In the genomic region with DNA sequence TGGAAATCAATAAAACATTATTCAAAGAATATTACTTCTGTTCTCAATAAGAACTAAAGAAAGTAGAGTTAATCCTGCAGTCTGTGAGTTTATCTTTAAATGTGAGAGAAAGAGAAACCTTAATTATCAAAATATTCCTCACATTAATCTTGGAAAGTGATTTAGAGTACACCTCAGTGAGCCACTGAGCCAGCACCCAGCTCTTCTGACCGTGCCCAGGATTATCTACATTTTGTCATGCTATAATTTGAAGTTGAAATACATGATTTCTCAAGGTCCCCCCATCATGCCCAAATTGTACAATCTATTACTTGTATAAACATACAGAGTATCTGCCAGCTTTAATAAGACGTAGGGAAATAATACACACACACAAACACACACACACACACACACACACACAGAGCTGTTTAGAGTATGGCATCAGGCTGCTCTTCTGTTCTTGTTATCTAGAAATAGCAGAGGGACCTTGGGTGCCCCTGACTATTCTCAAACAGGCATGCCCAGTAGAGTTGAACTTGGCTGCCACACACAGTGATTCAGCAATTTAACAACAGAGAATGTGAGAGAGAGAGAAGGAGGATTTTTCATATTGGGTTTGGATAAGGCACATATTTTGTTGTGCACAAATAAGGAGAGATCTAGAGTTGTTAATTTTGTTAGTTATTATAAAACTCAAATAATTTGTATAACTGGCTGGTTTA, we compare ENCODE assay signal across 12 cellular contexts.
DNase-seq lines count a peak whose midpoint lies in the region; ATAC-seq and TF ChIP-seq lines count a peak whose summit lies in the region.
"Had no signal": no experiment of that assay in that cellular context is flagged by ENCODE, and none has a peak within 500 bp of the region (broad histone marks: within the 10 kb centered on the region; RNA-seq: fewer than 3 reads in every experiment).

No MANE protein-coding gene starts in this region.

- H3K9me2 ChIP-seq in PC-3 (replicated peaks; ENCODE audit: low read length): no peaks in the 10 kb centered on the region

- H3K9me3 Mint-ChIP-seq in nephron progenitor cell (peaks cover 9% of the 10 kb centered on the region), osteocyte (ENCODE audit: unreplicated experiment) (no peaks in the 10 kb centered on the region)
- H3K9me3 Mint-ChIP-seq in stimulated activated naive B cell treated with anti-CD40 and anti-IgM and Interleukin-4, amounts not matched to agents 10 μg/mL and 1 μg/mL and 100 μg/mL, for 72 hours: peaks cover 0 to 2% of the 10 kb centered on the region in 2 donors

- H3K9me3 ChIP-seq in PC-3 (ENCODE audit: low read length) (no peaks in the 10 kb centered on the region), esophagus (ENCODE audit: control insufficient read depth in 2 of 2, insufficient read depth in 1 of 2, low read depth in 1 of 2, low read length in 1 of 2) (no peaks in the 10 kb centered on the region)

- H3K27ac Mint-ChIP-seq in nephron progenitor cell (peak overlapping the region; percentile 33), osteocyte (ENCODE audit: unreplicated experiment) (no peak overlapping the region)
- no peak overlapping the region for H3K27ac Mint-ChIP-seq in stimulated activated naive B cell treated with anti-CD40 and anti-IgM and Interleukin-4, amounts not matched to agents 10 μg/mL and 1 μg/mL and 100 μg/mL, for 72 hours
- H3K27ac Mint-ChIP-seq: activated naive CD4-positive, alpha-beta T cell treated with anti-CD3 and anti-CD28 coated beads, Interleukin-2, amount 50 U/mL, for 24 hours; CD4-positive, alpha-beta memory T cell had no signal

- no peaks in the 10 kb centered on the region for H4K20me1 ChIP-seq in PC-3 (ENCODE audit: low read length)

- POLR2A ChIA-PET in PC-3 (lab: Charles Lee; ENCODE audit: unreplicated experiment): no interaction called here

- intact Hi-C loops in PC-3 (cut with micrococcal nuclease): no loop called here

- no peak overlapping the region for H3K4me3 ChIP-seq in PC-3 (ENCODE audit: low read length)
- H3K4me3 ChIP-seq in esophagus (ENCODE audit: low read depth in 1 of 2, low read length in 2 of 2): no peak overlapping the region

- H3K4me3 Mint-ChIP-seq in nephron progenitor cell: no peak overlapping the region
- H3K4me3 Mint-ChIP-seq in stimulated activated naive B cell treated with anti-CD40 and anti-IgM and Interleukin-4, amounts not matched to agents 10 μg/mL and 1 μg/mL and 100 μg/mL, for 72 hours: no peak overlapping the region
- H3K4me3 Mint-ChIP-seq in osteocyte (ENCODE audit: unreplicated experiment): no peak overlapping the region
- H3K4me3 Mint-ChIP-seq: activated naive CD4-positive, alpha-beta T cell treated with anti-CD3 and anti-CD28 coated beads, Interleukin-2, amount 50 U/mL, for 24 hours; CD4-positive, alpha-beta memory T cell had no signal

- 37 to 40% methylated on average over 2 of the region's 2 CpGs for WGBS in esophagus, 2 donors

- no peak overlapping the region for H3K9ac ChIP-seq in PC-3 (ENCODE audit: low read length)
- H3K9ac ChIP-seq: parathyroid adenoma had no signal

- H3K27me3 ChIP-seq in PC-3 (ENCODE audit: low read length): no peaks in the 10 kb centered on the region
- no peaks in the 10 kb centered on the region for H3K27me3 ChIP-seq in esophagus (ENCODE audit: control insufficient read depth in 1 of 2, insufficient read depth in 2 of 2, low read length in 2 of 2)

- H3K36me3 ChIP-seq in PC-3 (ENCODE audit: low read depth, low read length) (no peaks in the 10 kb centered on the region), esophagus (ENCODE audit: control insufficient read depth in 2 of 2, insufficient read depth in 2 of 2, low read length in 1 of 2) (no peaks in the 10 kb centered on the region)

- H3K4me1 ChIP-seq in PC-3 (ENCODE audit: insufficient read depth, low read length): 0 out of 2 replicates have a peak, but pooled peaks cover 6% of the 10 kb centered on the region
- H3K4me1 ChIP-seq in esophagus (ENCODE audit: control insufficient read depth in 2 of 2, insufficient read depth in 2 of 2, low read length in 1 of 2): no peaks in the 10 kb centered on the region
- H3K4me1 ChIP-seq: parathyroid adenoma had no signal

- CTCF ChIA-PET in PC-3 (lab: Charles Lee): no interaction called here

- in situ Hi-C loops in Caki2 (cut with HindIII; ENCODE audit: low pct_unique_long_range_greater_than_20kb, low sequenced_read_pairs): no loop called here

- H3K36me3 Mint-ChIP-seq in nephron progenitor cell (ENCODE audit: low read depth) (no peaks in the 10 kb centered on the region), osteocyte (ENCODE audit: unreplicated experiment) (no peaks in the 10 kb centered on the region)
- no peaks in the 10 kb centered on the region for H3K36me3 Mint-ChIP-seq in stimulated activated naive B cell treated with anti-CD40 and anti-IgM and Interleukin-4, amounts not matched to agents 10 μg/mL and 1 μg/mL and 100 μg/mL, for 72 hours
- H3K36me3 Mint-ChIP-seq: activated naive CD4-positive, alpha-beta T cell treated with anti-CD3 and anti-CD28 coated beads, Interleukin-2, amount 50 U/mL, for 24 hours; CD4-positive, alpha-beta memory T cell had no signal

- DNase-seq in Caki2 (ENCODE audit: low read depth) (peak; percentile 16), PC-3 (peak; percentile 9), nephron progenitor cell (no peak), osteocyte (ENCODE audit: extremely low spot score, unreplicated experiment) (no peak), NCI-H748 treated with DMSO at 0.1 percent for 48 hours (lab: John Stamatoyannopoulos, UW) (no peak)
- no peak for DNase-seq in stimulated activated naive B cell treated with anti-CD40 and anti-IgM and Interleukin-4, amounts not matched to agents 10 μg/mL and 1 μg/mL and 100 μg/mL, for 72 hours
- DNase-seq: activated CD4-positive, alpha-beta T cell treated with anti-CD3 and anti-CD28 coated beads for 48 hours; CD4-positive, alpha-beta memory T cell had no signal

- H2AFZ ChIP-seq in PC-3 (ENCODE audit: low read length): peak overlapping the region; percentile 14; the same call in 1 of the 2 replicates
- H2AFZ ChIP-seq: parathyroid adenoma had no signal

- TF ChIP-seq CTCF in PC-3 (conservative IDR thresholded peaks at IDR 0.05; ENCODE audit: low read depth, low read length): no peak
- TF ChIP-seq CTCF in nephron progenitor cell (IDR thresholded peaks at IDR 0.05): no peak
- no peak for TF ChIP-seq CTCF in osteocyte (IDR thresholded peaks at IDR 0.05)

- H3K4me1 Mint-ChIP-seq in nephron progenitor cell (no peaks in the 10 kb centered on the region), osteocyte (ENCODE audit: unreplicated experiment) (no peaks in the 10 kb centered on the region)
- no peaks in the 10 kb centered on the region for H3K4me1 Mint-ChIP-seq in stimulated activated naive B cell treated with anti-CD40 and anti-IgM and Interleukin-4, amounts not matched to agents 10 μg/mL and 1 μg/mL and 100 μg/mL, for 72 hours
- H3K4me1 Mint-ChIP-seq: activated naive CD4-positive, alpha-beta T cell treated with anti-CD3 and anti-CD28 coated beads, Interleukin-2, amount 50 U/mL, for 24 hours; CD4-positive, alpha-beta memory T cell had no signal

- no TSS peak for BruUV-seq in PC-3 (replicated peaks; lab: Mats Ljungman, UMichigan)

- no peaks in the 10 kb centered on the region for H3F3A ChIP-seq in PC-3 (ENCODE audit: low read length, unreplicated experiment)

- H3K27me3 Mint-ChIP-seq in nephron progenitor cell (ENCODE audit: low read depth, poor library complexity) (no peaks in the 10 kb centered on the region), osteocyte (ENCODE audit: unreplicated experiment) (no peaks in the 10 kb centered on the region)
- H3K27me3 Mint-ChIP-seq in stimulated activated naive B cell treated with anti-CD40 and anti-IgM and Interleukin-4, amounts not matched to agents 10 μg/mL and 1 μg/mL and 100 μg/mL, for 72 hours: no peaks in the 10 kb centered on the region

- H3K4me2 ChIP-seq in PC-3 (ENCODE audit: low read length): no peak overlapping the region

- H3K27ac ChIP-seq in PC-3 (ENCODE audit: low read length) (no peak overlapping the region), esophagus (ENCODE audit: low read depth in 2 of 2, low read length in 1 of 2) (peak overlapping the region; percentile 50 to 67)
- H3K27ac ChIP-seq: parathyroid adenoma had no signal

- H3K79me2 ChIP-seq in PC-3 (ENCODE audit: low read length): no peaks in the 10 kb centered on the region
- H3K79me2 ChIP-seq: parathyroid adenoma had no signal

- no peak; the same call in 1 of the 2 replicates for ATAC-seq in PC-3
- ATAC-seq in GM19455 (IDR thresholded peaks at IDR 0.05; ENCODE audit: unreplicated experiment): no peak
- ATAC-seq in stimulated activated naive B cell treated with anti-CD40 and anti-IgM and Interleukin-4, amounts not matched to agents 10 μg/mL and 1 μg/mL and 100 μg/mL, for 72 hours (replicated peaks): no peak

Comparison
In these comparisons a context has a peak if more than half of its experiments do, and no peak if none do; other contexts are left out.
1. DNase-seq: peak in Caki2 (single experiment) and PC-3 (single experiment); none in nephron progenitor cell (single experiment), stimulated activated naive B cell treated with anti-CD40 and anti-IgM and Interleukin-4, amounts not matched to agents 10 μg/mL and 1 μg/mL and 100 μg/mL, for 72 hours (single experiment), osteocyte (single experiment) and NCI-H748 treated with DMSO at 0.1 percent for 48 hours (single experiment).